10 cellular contexts compared by ENCODE assay signal in genomic region chr22:45503816-45504702, GRCh38. TPM values are rescaled to one million over a fixed set of nuclear protein-coding genes. Genes with fewer than 3 reads are reported as not detected.
DNase-seq lines count a peak whose midpoint lies in the region; ATAC-seq and TF ChIP-seq lines count a peak whose summit lies in the region.
"Had no signal": no experiment of that assay in that cellular context is flagged by ENCODE, and none has a peak within 500 bp of the region (broad histone marks: within the 10 kb centered on the region; RNA-seq: fewer than 3 reads in every experiment).

No MANE protein-coding gene starts in this region.

- peak overlapping the region; percentile 43 to 56 for H3K9ac ChIP-seq in colonic mucosa (ENCODE audit: low read depth in 2 of 2, low read length in 2 of 2)

- peak overlapping the region; percentile 25 for H3K4me3 ChIP-seq in colonic mucosa
- H3K4me3 ChIP-seq in muscle layer of duodenum (ENCODE audit: low read depth in 1 of 2, low read length in 2 of 2): peak overlapping the region; percentile 52 to 78

- peak overlapping the region; percentile 44 for H3K27ac ChIP-seq in colonic mucosa
- H3K27ac ChIP-seq in muscle layer of duodenum (ENCODE audit: low read length): peak overlapping the region; percentile 4
- H3K27ac ChIP-seq: neutrophil had no signal

- no peak for TF ChIP-seq POLR2A in erythroblast (IDR thresholded peaks at IDR 0.05; ENCODE audit: low read length)

- H3K9me3 ChIP-seq in colonic mucosa: no peaks in the 10 kb centered on the region
- H3K9me3 ChIP-seq in muscle layer of duodenum (ENCODE audit: control insufficient read depth in 1 of 2, low read length in 2 of 2): no peaks in the 10 kb centered on the region
- H3K9me3 ChIP-seq: neutrophil had no signal

- ATAC-seq in HG03196 (IDR thresholded peaks at IDR 0.05; ENCODE audit: unreplicated experiment): no peak

- H3K4me1 ChIP-seq in colonic mucosa (no peaks in the 10 kb centered on the region), muscle layer of duodenum (ENCODE audit: control insufficient read depth in 1 of 2, insufficient read depth in 2 of 2, low read length in 2 of 2) (peaks cover 0 to 13% of the 10 kb centered on the region in 2 donors)

- no peaks in the 10 kb centered on the region for H3K36me3 ChIP-seq in colonic mucosa
- no peaks in the 10 kb centered on the region for H3K36me3 ChIP-seq in muscle layer of duodenum (ENCODE audit: control insufficient read depth in 1 of 2, insufficient read depth in 2 of 2, low read length in 2 of 2)
- H3K36me3 ChIP-seq: neutrophil had no signal

- intact Hi-C loops in colonic mucosa (cut with DNase I): no loop called here

- no peak for TF ChIP-seq CTCF in colonic mucosa (IDR thresholded peaks at IDR 0.05)

- H3K27me3 ChIP-seq in colonic mucosa: peaks cover 24% of the 10 kb centered on the region
- peaks cover 18% of the 10 kb centered on the region for H3K27me3 ChIP-seq in muscle layer of duodenum (ENCODE audit: low read depth, low read length)

- peak; percentile 68 for DNase-seq in AG08395 (ENCODE audit: low spot score)
- DNase-seq in M059J (ENCODE audit: low read depth): peak; percentile 79
- no peak for DNase-seq in colonic mucosa
- DNase-seq in dermis blood vessel endothelial cell: no peak
- DNase-seq in cortex of kidney (lab: John Stamatoyannopoulos, UW): no peak
- no peak for DNase-seq in erythroblast (lab: John Stamatoyannopoulos, UW)

RNA-seq across cellular contexts. Expression of gene FBLN1, which starts 1.4 kb away (rescaled TPM):
- 23.9 and 34.9 TPM in 2 replicates for total RNA-seq in M059J (2014; rRNA removed; shearing (Covaris generic))
- 10 to 100 TPM; 41.6 to 65.5 TPM for total RNA-seq in colonic mucosa
- 0.34 and 0.56 TPM in 2 replicates for total RNA-seq in dermis blood vessel endothelial cell
- total RNA-seq: T-helper 2 cell treated with Interferon-gamma antibody and Interleukin-4, amounts not matched to agents 100 ng/mL and 5 ng/mL, for 36 hours had no signal

Comparison
In these comparisons a context has a peak if more than half of its experiments do, and no peak if none do; other contexts are left out.
1. DNase-seq: peak in AG08395 (single experiment) and M059J (single experiment); none in colonic mucosa (single experiment), dermis blood vessel endothelial cell (single experiment), cortex of kidney (single experiment) and erythroblast (0 of 2).
2. RNA of gene FBLN1, which starts 1.4 kb away (total RNA-seq): 41.6 to 65.5 TPM in colonic mucosa and 23.9 to 34.9 TPM in M059J; 0.34 to 0.56 TPM in dermis blood vessel endothelial cell; every median in the first group is over 10 times any median in the second.